ENCODE assay signal across 9 cellular contexts in genomic region chr6:160790028-160790792, GRCh38.
DNase-seq lines count a peak whose midpoint lies in the region; ATAC-seq and TF ChIP-seq lines count a peak whose summit lies in the region.
"Had no signal": no experiment of that assay in that cellular context is flagged by ENCODE, and none has a peak within 500 bp of the region (broad histone marks: within the 10 kb centered on the region; RNA-seq: fewer than 3 reads in every experiment).

No MANE protein-coding gene starts in this region.

- H3K4me1 ChIP-seq in adipocyte (ENCODE audit: control insufficient read depth, insufficient read depth, low read length), result no peaks in the 10 kb centered on the region

- H3K27me3 Mint-ChIP-seq in nephron progenitor cell (ENCODE audit: low read depth, poor library complexity), result peaks cover 2% of the 10 kb centered on the region
- no peaks in the 10 kb centered on the region for H3K27me3 Mint-ChIP-seq in stimulated activated memory B cell treated with anti-CD40 and anti-IgM and Interleukin-4, amounts not matched to agents 10 μg/mL and 1 μg/mL and 100 μg/mL, for 72 hours

- peak overlapping the region; percentile 40 for H3K4me3 ChIP-seq in adipocyte (ENCODE audit: low read length)

- H3K9ac ChIP-seq in adipocyte (ENCODE audit: low read length), result peak overlapping the region; percentile 25

- no peaks in the 10 kb centered on the region for H3K9me3 ChIP-seq in adipocyte (ENCODE audit: control insufficient read depth, low read length)
- H3K9me3 ChIP-seq: tibial nerve had no signal

- no peaks in the 10 kb centered on the region for H3K36me3 ChIP-seq in adipocyte (ENCODE audit: control insufficient read depth, insufficient read depth, low read length, severe bottlenecking)
- H3K36me3 ChIP-seq: tibial nerve had no signal

- no peak for DNase-seq in adipocyte (ENCODE audit: low read depth)
- DNase-seq in nephron progenitor cell, result peak; percentile 20
- DNase-seq in NCI-H1694 (lab: John Stamatoyannopoulos, UW), result no peak
- DNase-seq in EL, result no peak
- DNase-seq in NCI-H1105 (lab: John Stamatoyannopoulos, UW), result no peak

- H3K9me3 Mint-ChIP-seq in nephron progenitor cell, result no peaks in the 10 kb centered on the region
- peaks cover 7% of the 10 kb centered on the region for H3K9me3 Mint-ChIP-seq in stimulated activated memory B cell treated with anti-CD40 and anti-IgM and Interleukin-4, amounts not matched to agents 10 μg/mL and 1 μg/mL and 100 μg/mL, for 72 hours

- no peaks in the 10 kb centered on the region for H3K36me3 Mint-ChIP-seq in nephron progenitor cell (ENCODE audit: low read depth)
- no peaks in the 10 kb centered on the region for H3K36me3 Mint-ChIP-seq in stimulated activated memory B cell treated with anti-CD40 and anti-IgM and Interleukin-4, amounts not matched to agents 10 μg/mL and 1 μg/mL and 100 μg/mL, for 72 hours

- H3K4me1 Mint-ChIP-seq in nephron progenitor cell, result peaks cover 8% of the 10 kb centered on the region
- H3K4me1 Mint-ChIP-seq in stimulated activated memory B cell treated with anti-CD40 and anti-IgM and Interleukin-4, amounts not matched to agents 10 μg/mL and 1 μg/mL and 100 μg/mL, for 72 hours, result peaks cover 16% of the 10 kb centered on the region

- no peaks in the 10 kb centered on the region for H3K27me3 ChIP-seq in adipocyte (replicated peaks; ENCODE audit: control insufficient read depth, insufficient read depth, low read length)
- H3K27me3 ChIP-seq: tibial nerve had no signal

- ATAC-seq in GM18867 (IDR thresholded peaks at IDR 0.05; ENCODE audit: unreplicated experiment) (peak; percentile 41), HG03280 (IDR thresholded peaks at IDR 0.05; ENCODE audit: unreplicated experiment) (peak; percentile 47)
- ATAC-seq in stimulated activated memory B cell treated with anti-CD40 and anti-IgM and Interleukin-4, amounts not matched to agents 10 μg/mL and 1 μg/mL and 100 μg/mL, for 72 hours, result no peak

- peak; percentile 7 for TF ChIP-seq CTCF in nephron progenitor cell (IDR thresholded peaks at IDR 0.05)

- H3K4me3 Mint-ChIP-seq in nephron progenitor cell, result no peak overlapping the region
- no peak overlapping the region for H3K4me3 Mint-ChIP-seq in stimulated activated memory B cell treated with anti-CD40 and anti-IgM and Interleukin-4, amounts not matched to agents 10 μg/mL and 1 μg/mL and 100 μg/mL, for 72 hours

- H3K27ac Mint-ChIP-seq in nephron progenitor cell, result peak overlapping the region; percentile 58
- H3K27ac Mint-ChIP-seq in stimulated activated memory B cell treated with anti-CD40 and anti-IgM and Interleukin-4, amounts not matched to agents 10 μg/mL and 1 μg/mL and 100 μg/mL, for 72 hours, result no peak overlapping the region
